ENCODE assay signal across 1 cellular context in genomic region chr11:14336507-14337503, GRCh38.
TF ChIP-seq lines count a peak whose summit lies in the region.

No MANE protein-coding gene starts in this region.

TF ChIP-seq in K562, 482 proteins besides CTCF, POLR2A, EP300 and RAD21 (continued from another document and continues in another):
- TF ChIP-seq CHCHD3 (CRISPR knock-in tag; IDR thresholded peaks at IDR 0.05): no peak
- TF ChIP-seq TAF9B (IDR thresholded peaks at IDR 0.05; ENCODE audit: partially characterized antibody): no peak
- TF ChIP-seq ZBTB1 (CRISPR knock-in tag; IDR thresholded peaks at IDR 0.05; ENCODE audit: borderline replicate concordance, low read depth): no peak
- no peak for TF ChIP-seq ZBTB12 (CRISPR knock-in tag; IDR thresholded peaks at IDR 0.05)
- TF ChIP-seq, protein P1, sequence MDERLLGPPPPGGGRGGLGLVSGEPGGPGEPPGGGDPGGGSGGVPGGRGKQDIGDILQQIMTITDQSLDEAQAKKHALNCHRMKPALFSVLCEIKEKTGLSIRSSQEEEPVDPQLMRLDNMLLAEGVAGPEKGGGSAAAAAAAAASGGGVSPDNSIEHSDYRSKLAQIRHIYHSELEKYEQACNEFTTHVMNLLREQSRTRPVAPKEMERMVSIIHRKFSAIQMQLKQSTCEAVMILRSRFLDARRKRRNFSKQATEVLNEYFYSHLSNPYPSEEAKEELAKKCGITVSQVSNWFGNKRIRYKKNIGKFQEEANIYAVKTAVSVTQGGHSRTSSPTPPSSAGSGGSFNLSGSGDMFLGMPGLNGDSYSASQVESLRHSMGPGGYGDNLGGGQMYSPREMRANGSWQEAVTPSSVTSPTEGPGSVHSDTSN (CRISPR knock-in tag; IDR thresholded peaks at IDR 0.05; ENCODE audit: low read depth): no peak
- TF ChIP-seq, protein P1 (tag; conservative IDR thresholded peaks at IDR 0.05; ENCODE audit: low read depth): peak; percentile 54; the same call in 1 of the 2 replicates
- TF ChIP-seq, protein P2, sequence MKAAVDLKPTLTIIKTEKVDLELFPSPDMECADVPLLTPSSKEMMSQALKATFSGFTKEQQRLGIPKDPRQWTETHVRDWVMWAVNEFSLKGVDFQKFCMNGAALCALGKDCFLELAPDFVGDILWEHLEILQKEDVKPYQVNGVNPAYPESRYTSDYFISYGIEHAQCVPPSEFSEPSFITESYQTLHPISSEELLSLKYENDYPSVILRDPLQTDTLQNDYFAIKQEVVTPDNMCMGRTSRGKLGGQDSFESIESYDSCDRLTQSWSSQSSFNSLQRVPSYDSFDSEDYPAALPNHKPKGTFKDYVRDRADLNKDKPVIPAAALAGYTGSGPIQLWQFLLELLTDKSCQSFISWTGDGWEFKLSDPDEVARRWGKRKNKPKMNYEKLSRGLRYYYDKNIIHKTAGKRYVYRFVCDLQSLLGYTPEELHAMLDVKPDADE (conservative IDR thresholded peaks at IDR 0.05; ENCODE audit: control insufficient read depth, low read depth, low read length): no peak
- no peak for TF ChIP-seq CBFB (CRISPR knock-in tag; IDR thresholded peaks at IDR 0.05)
- no peak for TF ChIP-seq NFATC3 (IDR thresholded peaks at IDR 0.05)
- no peak for TF ChIP-seq TCFL5 (CRISPR knock-in tag; conservative IDR thresholded peaks at IDR 0.05)
- TF ChIP-seq, protein P3, sequence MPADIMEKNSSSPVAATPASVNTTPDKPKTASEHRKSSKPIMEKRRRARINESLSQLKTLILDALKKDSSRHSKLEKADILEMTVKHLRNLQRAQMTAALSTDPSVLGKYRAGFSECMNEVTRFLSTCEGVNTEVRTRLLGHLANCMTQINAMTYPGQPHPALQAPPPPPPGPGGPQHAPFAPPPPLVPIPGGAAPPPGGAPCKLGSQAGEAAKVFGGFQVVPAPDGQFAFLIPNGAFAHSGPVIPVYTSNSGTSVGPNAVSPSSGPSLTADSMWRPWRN (IDR thresholded peaks at IDR 0.05; ENCODE audit: low read depth): no peak
- TF ChIP-seq ZNF766 (CRISPR knock-in tag; conservative IDR thresholded peaks at IDR 0.05): no peak
- no peak for TF ChIP-seq SP1 (CRISPR knock-in tag; IDR thresholded peaks at IDR 0.05)
- TF ChIP-seq EP400 (IDR thresholded peaks at IDR 0.05): peak; percentile 50
- TF ChIP-seq DIDO1 (tag; IDR thresholded peaks at IDR 0.05; ENCODE audit: low read depth): no peak
- TF ChIP-seq THRB (CRISPR knock-in tag; conservative IDR thresholded peaks at IDR 0.05): no peak
- no peak for TF ChIP-seq SNAPC5 (CRISPR knock-in tag; IDR thresholded peaks at IDR 0.05)
- TF ChIP-seq KDM2B (CRISPR knock-in tag; IDR thresholded peaks at IDR 0.05): no peak
- TF ChIP-seq ZNF174 (CRISPR knock-in tag; IDR thresholded peaks at IDR 0.05): no peak
- TF ChIP-seq ZSCAN32 (CRISPR knock-in tag; IDR thresholded peaks at IDR 0.05): no peak
- peak; percentile 59 to 91; a peak in 3 of 4 replicates for TF ChIP-seq HDAC1 (IDR thresholded peaks at IDR 0.05)
- no peak for TF ChIP-seq ZNF121 (CRISPR knock-in tag; conservative IDR thresholded peaks at IDR 0.05)
- no peak for TF ChIP-seq C11orf30 (IDR thresholded peaks at IDR 0.05; ENCODE audit: low read depth)
- TF ChIP-seq SLC30A9 (CRISPR knock-in tag; IDR thresholded peaks at IDR 0.05): no peak
- TF ChIP-seq CHAMP1 (IDR thresholded peaks at IDR 0.05): peak; percentile 62
- TF ChIP-seq, protein P4, sequence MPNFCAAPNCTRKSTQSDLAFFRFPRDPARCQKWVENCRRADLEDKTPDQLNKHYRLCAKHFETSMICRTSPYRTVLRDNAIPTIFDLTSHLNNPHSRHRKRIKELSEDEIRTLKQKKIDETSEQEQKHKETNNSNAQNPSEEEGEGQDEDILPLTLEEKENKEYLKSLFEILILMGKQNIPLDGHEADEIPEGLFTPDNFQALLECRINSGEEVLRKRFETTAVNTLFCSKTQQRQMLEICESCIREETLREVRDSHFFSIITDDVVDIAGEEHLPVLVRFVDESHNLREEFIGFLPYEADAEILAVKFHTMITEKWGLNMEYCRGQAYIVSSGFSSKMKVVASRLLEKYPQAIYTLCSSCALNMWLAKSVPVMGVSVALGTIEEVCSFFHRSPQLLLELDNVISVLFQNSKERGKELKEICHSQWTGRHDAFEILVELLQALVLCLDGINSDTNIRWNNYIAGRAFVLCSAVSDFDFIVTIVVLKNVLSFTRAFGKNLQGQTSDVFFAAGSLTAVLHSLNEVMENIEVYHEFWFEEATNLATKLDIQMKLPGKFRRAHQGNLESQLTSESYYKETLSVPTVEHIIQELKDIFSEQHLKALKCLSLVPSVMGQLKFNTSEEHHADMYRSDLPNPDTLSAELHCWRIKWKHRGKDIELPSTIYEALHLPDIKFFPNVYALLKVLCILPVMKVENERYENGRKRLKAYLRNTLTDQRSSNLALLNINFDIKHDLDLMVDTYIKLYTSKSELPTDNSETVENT (CRISPR knock-in tag; IDR thresholded peaks at IDR 0.05): no peak
- peak; percentile 77 for TF ChIP-seq CBFA2T2 (conservative IDR thresholded peaks at IDR 0.05)
- peak; percentile 91 for TF ChIP-seq MEIS2 (IDR thresholded peaks at IDR 0.05; ENCODE audit: partially characterized antibody)
- no peak for TF ChIP-seq MCM5 (IDR thresholded peaks at IDR 0.05; ENCODE audit: low read depth)
- TF ChIP-seq, protein P5, sequence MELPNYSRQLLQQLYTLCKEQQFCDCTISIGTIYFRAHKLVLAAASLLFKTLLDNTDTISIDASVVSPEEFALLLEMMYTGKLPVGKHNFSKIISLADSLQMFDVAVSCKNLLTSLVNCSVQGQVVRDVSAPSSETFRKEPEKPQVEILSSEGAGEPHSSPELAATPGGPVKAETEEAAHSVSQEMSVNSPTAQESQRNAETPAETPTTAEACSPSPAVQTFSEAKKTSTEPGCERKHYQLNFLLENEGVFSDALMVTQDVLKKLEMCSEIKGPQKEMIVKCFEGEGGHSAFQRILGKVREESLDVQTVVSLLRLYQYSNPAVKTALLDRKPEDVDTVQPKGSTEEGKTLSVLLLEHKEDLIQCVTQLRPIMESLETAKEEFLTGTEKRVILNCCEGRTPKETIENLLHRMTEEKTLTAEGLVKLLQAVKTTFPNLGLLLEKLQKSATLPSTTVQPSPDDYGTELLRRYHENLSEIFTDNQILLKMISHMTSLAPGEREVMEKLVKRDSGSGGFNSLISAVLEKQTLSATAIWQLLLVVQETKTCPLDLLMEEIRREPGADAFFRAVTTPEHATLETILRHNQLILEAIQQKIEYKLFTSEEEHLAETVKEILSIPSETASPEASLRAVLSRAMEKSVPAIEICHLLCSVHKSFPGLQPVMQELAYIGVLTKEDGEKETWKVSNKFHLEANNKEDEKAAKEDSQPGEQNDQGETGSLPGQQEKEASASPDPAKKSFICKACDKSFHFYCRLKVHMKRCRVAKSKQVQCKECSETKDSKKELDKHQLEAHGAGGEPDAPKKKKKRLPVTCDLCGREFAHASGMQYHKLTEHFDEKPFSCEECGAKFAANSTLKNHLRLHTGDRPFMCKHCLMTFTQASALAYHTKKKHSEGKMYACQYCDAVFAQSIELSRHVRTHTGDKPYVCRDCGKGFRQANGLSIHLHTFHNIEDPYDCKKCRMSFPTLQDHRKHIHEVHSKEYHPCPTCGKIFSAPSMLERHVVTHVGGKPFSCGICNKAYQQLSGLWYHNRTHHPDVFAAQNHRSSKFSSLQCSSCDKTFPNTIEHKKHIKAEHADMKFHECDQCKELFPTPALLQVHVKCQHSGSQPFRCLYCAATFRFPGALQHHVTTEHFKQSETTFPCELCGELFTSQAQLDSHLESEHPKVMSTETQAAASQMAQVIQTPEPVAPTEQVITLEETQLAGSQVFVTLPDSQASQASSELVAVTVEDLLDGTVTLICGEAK (IDR thresholded peaks at IDR 0.05): peak; percentile 51; the same call in 1 of the 2 replicates
- TF ChIP-seq, protein P5 (CRISPR knock-in tag; IDR thresholded peaks at IDR 0.05): no peak
- TF ChIP-seq ZNF280A (IDR thresholded peaks at IDR 0.05; ENCODE audit: low read depth, partially characterized antibody): peak; percentile 81
- no peak for TF ChIP-seq PURB (CRISPR knock-in tag; IDR thresholded peaks at IDR 0.05; ENCODE audit: low read depth)
- no peak; the same call in 1 of the 2 replicates for TF ChIP-seq MTA2 (IDR thresholded peaks at IDR 0.05; ENCODE audit: low read depth)
- TF ChIP-seq SIN3A (IDR thresholded peaks at IDR 0.05; ENCODE audit: borderline replicate concordance in 2 of 2, control insufficient read depth in 1 of 2, low read depth in 2 of 2, low read length in 2 of 2): no peak
- TF ChIP-seq STAT5A (IDR thresholded peaks at IDR 0.05; ENCODE audit: borderline replicate concordance, low read length): no peak
- no peak for TF ChIP-seq ZNF133 (CRISPR knock-in tag; IDR thresholded peaks at IDR 0.05)
- TF ChIP-seq TAL1 (IDR thresholded peaks at IDR 0.05): peak; percentile 33; the same call in 1 of the 2 replicates
- TF ChIP-seq PHF21A (IDR thresholded peaks at IDR 0.05; ENCODE audit: borderline replicate concordance, low read depth): no peak
